Comparison of ENCODE assay signal across 13 cellular contexts in the genomic region with DNA sequence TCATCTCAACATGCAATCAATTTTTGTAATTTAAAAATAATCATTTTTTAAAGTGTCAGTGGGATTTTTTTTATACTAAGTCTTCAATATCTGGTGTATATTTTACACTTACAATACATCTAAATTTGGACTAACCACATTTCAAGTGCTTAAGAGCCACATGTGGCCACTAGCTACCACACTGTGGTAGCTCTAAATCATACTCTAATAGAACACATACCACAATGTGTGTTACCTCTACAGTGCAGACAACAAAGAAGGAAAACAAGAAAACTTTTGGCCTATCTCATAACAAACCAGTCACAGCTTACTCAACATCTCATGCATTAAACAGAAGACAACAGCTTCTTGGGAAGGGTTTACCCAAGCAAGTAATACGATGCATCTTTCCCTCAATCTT. TPM values are rescaled to one million over a fixed set of nuclear protein-coding genes. Genes with fewer than 3 reads are reported as not detected.
DNase-seq lines count a peak whose midpoint lies in the region; ATAC-seq and TF ChIP-seq lines count a peak whose summit lies in the region.
"Had no signal": no experiment of that assay in that cellular context is flagged by ENCODE, and none has a peak within 500 bp of the region (broad histone marks: within the 10 kb centered on the region; RNA-seq: fewer than 3 reads in every experiment).

No MANE protein-coding gene starts in this region.

- CTCF ChIA-PET in activated naive CD4-positive, alpha-beta T cell treated with anti-CD3 and anti-CD28 coated beads, Interleukin-2, amount 10 ng/mL, durations not matched to agents 7 days and 5 days (lab: Charles Lee): no interaction called here

- peaks cover 28% of the 10 kb centered on the region for H3K4me1 Mint-ChIP-seq in stimulated activated effector memory CD8-positive, alpha-beta T cell treated with anti-CD3 and anti-CD28 coated beads, Interleukin-12 subunit alpha, Interleukin-12 subunit beta, amount 100 ng/mL, for 72 hours
- H3K4me1 Mint-ChIP-seq in activated naive CD4-positive, alpha-beta T cell treated with anti-CD3 and anti-CD28 coated beads, Interleukin-2, amount 10 ng/mL, durations not matched to agents 7 days and 5 days: peaks cover 16% of the 10 kb centered on the region

- H3K9me3 ChIP-seq in smooth muscle cell (replicated peaks; ENCODE audit: low read depth): peaks cover 12% of the 10 kb centered on the region

- H3K36me3 Mint-ChIP-seq in stimulated activated effector memory CD8-positive, alpha-beta T cell treated with anti-CD3 and anti-CD28 coated beads, Interleukin-12 subunit alpha, Interleukin-12 subunit beta, amount 100 ng/mL, for 72 hours: peaks cover 34% of the 10 kb centered on the region
- peaks cover 42% of the 10 kb centered on the region for H3K36me3 Mint-ChIP-seq in activated naive CD4-positive, alpha-beta T cell treated with anti-CD3 and anti-CD28 coated beads, Interleukin-2, amount 10 ng/mL, durations not matched to agents 7 days and 5 days

- no peak overlapping the region for H3K4me3 ChIP-seq in smooth muscle cell

- no peak overlapping the region for H3K27ac Mint-ChIP-seq in stimulated activated effector memory CD8-positive, alpha-beta T cell treated with anti-CD3 and anti-CD28 coated beads, Interleukin-12 subunit alpha, Interleukin-12 subunit beta, amount 100 ng/mL, for 72 hours
- no peak overlapping the region for H3K27ac Mint-ChIP-seq in activated naive CD4-positive, alpha-beta T cell treated with anti-CD3 and anti-CD28 coated beads, Interleukin-2, amount 10 ng/mL, durations not matched to agents 7 days and 5 days

- peaks cover 57% of the 10 kb centered on the region for H3K79me2 ChIP-seq in smooth muscle cell (ENCODE audit: low read depth)

- WGBS in smooth muscle cell (ENCODE audit: low lambda C conversion rate): 97% methylated on average over 1 of the region's 1 CpG

- H3K27me3 Mint-ChIP-seq in activated naive CD4-positive, alpha-beta T cell treated with anti-CD3 and anti-CD28 coated beads, Interleukin-2, amount 10 ng/mL, durations not matched to agents 7 days and 5 days: no peaks in the 10 kb centered on the region
- H3K27me3 Mint-ChIP-seq: naive thymus-derived CD4-positive, alpha-beta T cell had no signal

- H2AFZ ChIP-seq in smooth muscle cell (ENCODE audit: low read depth): no peak overlapping the region

- peaks cover 57% of the 10 kb centered on the region for H4K20me1 ChIP-seq in smooth muscle cell (ENCODE audit: low read depth)

- peaks cover 25% of the 10 kb centered on the region for H3K36me3 ChIP-seq in smooth muscle cell (ENCODE audit: low read depth)

- peak; percentile 42 for ATAC-seq in GM18520 (IDR thresholded peaks at IDR 0.05; ENCODE audit: unreplicated experiment)
- ATAC-seq in GM21529 (IDR thresholded peaks at IDR 0.05; ENCODE audit: unreplicated experiment): peak; percentile 44
- ATAC-seq in HG03432 (IDR thresholded peaks at IDR 0.05; ENCODE audit: unreplicated experiment): peak; percentile 53
- peak; percentile 37 for ATAC-seq in stimulated activated effector memory CD8-positive, alpha-beta T cell treated with anti-CD3 and anti-CD28 coated beads, Interleukin-12 subunit alpha, Interleukin-12 subunit beta, amount 100 ng/mL, for 72 hours
- ATAC-seq: activated T-cell treated with anti-CD3 and anti-CD28 coated beads, Interleukin-2, amount 50 U/mL, for 4 hours; naive thymus-derived CD4-positive, alpha-beta T cell; right cardiac atrium had no signal

- H3K27ac ChIP-seq in smooth muscle cell (ENCODE audit: low read depth): no peak overlapping the region

- no peak for TF ChIP-seq CTCF in smooth muscle cell (IDR thresholded peaks at IDR 0.05; ENCODE audit: borderline replicate concordance, insufficient read depth, poor library complexity, severe bottlenecking)

- H3K4me1 ChIP-seq in smooth muscle cell (ENCODE audit: low read depth): no peaks in the 10 kb centered on the region

- H3K9me3 Mint-ChIP-seq in stimulated activated effector memory CD8-positive, alpha-beta T cell treated with anti-CD3 and anti-CD28 coated beads, Interleukin-12 subunit alpha, Interleukin-12 subunit beta, amount 100 ng/mL, for 72 hours: peaks cover 4% of the 10 kb centered on the region
- H3K9me3 Mint-ChIP-seq in activated naive CD4-positive, alpha-beta T cell treated with anti-CD3 and anti-CD28 coated beads, Interleukin-2, amount 10 ng/mL, durations not matched to agents 7 days and 5 days: peaks cover 16% of the 10 kb centered on the region

- no peak overlapping the region for H3K4me3 Mint-ChIP-seq in stimulated activated effector memory CD8-positive, alpha-beta T cell treated with anti-CD3 and anti-CD28 coated beads, Interleukin-12 subunit alpha, Interleukin-12 subunit beta, amount 100 ng/mL, for 72 hours
- H3K4me3 Mint-ChIP-seq in activated naive CD4-positive, alpha-beta T cell treated with anti-CD3 and anti-CD28 coated beads, Interleukin-2, amount 10 ng/mL, durations not matched to agents 7 days and 5 days: no peak overlapping the region
- H3K4me3 Mint-ChIP-seq: activated T-cell treated with anti-CD3 and anti-CD28 coated beads, Interleukin-2, amount 50 U/mL, for 4 hours had no signal

- no peak for DNase-seq in stimulated activated effector memory CD8-positive, alpha-beta T cell treated with anti-CD3 and anti-CD28 coated beads, Interleukin-12 subunit alpha, Interleukin-12 subunit beta, amount 100 ng/mL, for 72 hours (ENCODE audit: low spot score in 2 of 2)
- DNase-seq in smooth muscle cell (lab: John Stamatoyannopoulos, UW; ENCODE audit: unreplicated experiment) (no peak), superior temporal gyrus (ENCODE audit: extremely low spot score) (no peak)
- no peak for DNase-seq in activated naive CD4-positive, alpha-beta T cell treated with anti-CD3 and anti-CD28 coated beads, Interleukin-2, amount 10 ng/mL, durations not matched to agents 7 days and 5 days
- DNase-seq: activated CD4-positive, alpha-beta T cell treated with anti-CD3 and anti-CD28 coated beads for 1 hour; activated T-cell treated with anti-CD3 and anti-CD28 coated beads, Interleukin-2, amount 50 U/mL, for 4 hours; COR-L47; glutamatergic neuron; naive thymus-derived CD4-positive, alpha-beta T cell; right cardiac atrium had no signal

- H3K9ac ChIP-seq in smooth muscle cell (ENCODE audit: low read depth): no peak overlapping the region

- H3F3A ChIP-seq in smooth muscle cell (ENCODE audit: low read depth): no peaks in the 10 kb centered on the region

- no peak overlapping the region for H3K4me2 ChIP-seq in smooth muscle cell

- H3K27me3 ChIP-seq in smooth muscle cell (ENCODE audit: low read depth): no peaks in the 10 kb centered on the region

RNA-seq across cellular contexts. Expression of gene PIAS2, which starts 24.5 kb away (rescaled TPM):
- total RNA-seq in smooth muscle cell: 22.0 and 26.6 TPM in 2 replicates
- 15.7 and 22.8 TPM in 2 replicates for polyA plus RNA-seq in smooth muscle cell

RNA-seq across cellular contexts. Expression of gene KATNAL2, which starts 24.6 kb away (rescaled TPM):
- 0.31 and 2.5 TPM in 2 replicates for total RNA-seq in smooth muscle cell
- 2.1 and 2.5 TPM in 2 replicates for polyA plus RNA-seq in smooth muscle cell
- polyA plus RNA-seq: naive thymus-derived CD4-positive, alpha-beta T cell had no signal
